In genomic region chr3:59992578-59992977, GRCh38 we compare ENCODE assay signal across 27 cellular contexts.
DNase-seq lines count a peak whose midpoint lies in the region; ATAC-seq and TF ChIP-seq lines count a peak whose summit lies in the region.
"Had no signal": no experiment of that assay in that cellular context is flagged by ENCODE, and none has a peak within 500 bp of the region (broad histone marks: within the 10 kb centered on the region; RNA-seq: fewer than 3 reads in every experiment).

No MANE protein-coding gene starts in this region.

- H3K36me3 ChIP-seq in DND-41 (ENCODE audit: insufficient read depth, low read length): peaks cover 30% of the 10 kb centered on the region
- H3K36me3 ChIP-seq: cardiac muscle cell, colonic mucosa, gastroesophageal sphincter, tibial artery, vagina had no signal

- H2AFZ ChIP-seq in DND-41 (ENCODE audit: low read depth, low read length): no peak overlapping the region

- no peak overlapping the region for H3K4me3 ChIP-seq in DND-41 (ENCODE audit: low read depth in 1 of 2, low read length in 2 of 2)
- H3K4me3 ChIP-seq: A549, cardiac muscle cell, colonic mucosa, gastroesophageal sphincter, skin epidermis, tibial artery, vagina had no signal

- POLR2A ChIA-PET in activated CD4-positive, alpha-beta memory T cell treated with anti-CD3 and anti-CD28 coated beads for 36 hours (lab: Charles Lee): no interaction called here
- POLR2A ChIA-PET in activated CD4-positive, alpha-beta memory T cell treated with anti-CD3 and anti-CD28 coated beads, Interleukin-2, amount 10 ng/mL, durations not matched to agents 7 days and 5 days (lab: Charles Lee): no interaction called here
- POLR2A ChIA-PET in naive thymus-derived CD8-positive, alpha-beta T cell (lab: Charles Lee): interaction anchor here (1.1 kb wide), 1 partner anchor 20 kb away, joined by 3 read pairs; no protein-coding TSS in a partner anchor

- CTCF ChIA-PET in activated CD4-positive, alpha-beta memory T cell treated with anti-CD3 and anti-CD28 coated beads for 36 hours (lab: Charles Lee): no interaction called here
- CTCF ChIA-PET in activated CD4-positive, alpha-beta memory T cell treated with anti-CD3 and anti-CD28 coated beads, Interleukin-2, amount 10 ng/mL, durations not matched to agents 7 days and 5 days (lab: Charles Lee): no interaction called here

- peaks cover 57% of the 10 kb centered on the region for H3K4me1 Mint-ChIP-seq in activated CD4-positive, alpha-beta memory T cell treated with anti-CD3 and anti-CD28 coated beads for 36 hours (ENCODE audit: low read depth)
- peaks cover 10% of the 10 kb centered on the region for H3K4me1 Mint-ChIP-seq in activated CD4-positive, alpha-beta memory T cell treated with anti-CD3 and anti-CD28 coated beads, Interleukin-2, amount 10 ng/mL, durations not matched to agents 7 days and 5 days
- H3K4me1 Mint-ChIP-seq in activated T-helper 1 cell treated with anti-CD3 and anti-CD28 coated beads, Interleukin-12 subunit alpha, Interleukin-12 subunit beta, Interleukin-2, Interleukin-4 antibody, amounts not matched to agents 30 ng/mL and 10 ng/mL and 1 ng/mL, durations not matched to agents 14 hours and 24 hours and 36 hours (ENCODE audit: low read depth): peaks cover 66% of the 10 kb centered on the region
- H3K4me1 Mint-ChIP-seq in naive thymus-derived CD8-positive, alpha-beta T cell: peaks cover 41 to 85% (median 65%) of the 10 kb centered on the region in 4 donors

- no peaks in the 10 kb centered on the region for H3K9me3 Mint-ChIP-seq in activated CD4-positive, alpha-beta memory T cell treated with anti-CD3 and anti-CD28 coated beads for 36 hours
- no peaks in the 10 kb centered on the region for H3K9me3 Mint-ChIP-seq in activated CD4-positive, alpha-beta memory T cell treated with anti-CD3 and anti-CD28 coated beads, Interleukin-2, amount 10 ng/mL, durations not matched to agents 7 days and 5 days
- H3K9me3 Mint-ChIP-seq in activated T-helper 1 cell treated with anti-CD3 and anti-CD28 coated beads, Interleukin-12 subunit alpha, Interleukin-12 subunit beta, Interleukin-2, Interleukin-4 antibody, amounts not matched to agents 30 ng/mL and 10 ng/mL and 1 ng/mL, durations not matched to agents 14 hours and 24 hours and 36 hours: no peaks in the 10 kb centered on the region
- no peaks in the 10 kb centered on the region for H3K9me3 Mint-ChIP-seq in naive thymus-derived CD8-positive, alpha-beta T cell
- H3K9me3 Mint-ChIP-seq: CD8-positive, alpha-beta T cell; nephron progenitor cell had no signal

- no peaks in the 10 kb centered on the region for H3K79me2 ChIP-seq in DND-41 (ENCODE audit: insufficient read depth, low read length)

- no peaks in the 10 kb centered on the region for H3K9me3 ChIP-seq in DND-41 (ENCODE audit: insufficient read depth, low read length, severe bottlenecking)
- H3K9me3 ChIP-seq: A549, colonic mucosa, gastroesophageal sphincter, tibial artery, vagina had no signal

- no peaks in the 10 kb centered on the region for H4K20me1 ChIP-seq in DND-41 (ENCODE audit: insufficient read depth, low read length)

- intact Hi-C loops in activated CD4-positive, alpha-beta memory T cell treated with anti-CD3 and anti-CD28 coated beads for 36 hours (cut with micrococcal nuclease): loop anchor here (5.0 kb wide), 1 partner anchor 85 kb away; no protein-coding TSS in a partner anchor
- intact Hi-C loops in activated T-helper 1 cell treated with anti-CD3 and anti-CD28 coated beads, Interleukin-12 subunit alpha, Interleukin-12 subunit beta, Interleukin-2, Interleukin-4 antibody, amounts not matched to agents 30 ng/mL and 10 ng/mL and 1 ng/mL, durations not matched to agents 14 hours and 24 hours and 36 hours (cut with micrococcal nuclease): no loop called here

- DNase-seq in activated CD4-positive, alpha-beta memory T cell treated with anti-CD3 and anti-CD28 coated beads for 36 hours: peak; percentile 37
- DNase-seq in activated CD4-positive, alpha-beta memory T cell treated with anti-CD3 and anti-CD28 coated beads, Interleukin-2, amount 10 ng/mL, durations not matched to agents 7 days and 5 days: no peak
- DNase-seq in DND-41 (no peak), glomerular visceral epithelial cell (ENCODE audit: extremely low spot score) (no peak)
- DNase-seq in activated T-helper 1 cell treated with anti-CD3 and anti-CD28 coated beads, Interleukin-12 subunit alpha, Interleukin-12 subunit beta, Interleukin-2, Interleukin-4 antibody, amounts not matched to agents 30 ng/mL and 10 ng/mL and 1 ng/mL, durations not matched to agents 14 hours and 24 hours and 36 hours (ENCODE audit: low spot score): no peak
- no peak for DNase-seq in naive thymus-derived CD8-positive, alpha-beta T cell
- DNase-seq: activated T-cell treated with anti-CD3 and anti-CD28 coated beads for 4 hours; CD8-positive, alpha-beta T cell; colonic mucosa; effector CD4-positive, alpha-beta T cell; hypothalamus; NCI-H1092; NCI-H1694 treated with DMSO at 0.1 percent for 48 hours; NCI-H446; NCI-H774; nephron progenitor cell; SHP77 treated with DMSO at 0.1 percent for 48 hours; tibial artery had no signal

- H3K27me3 ChIP-seq in DND-41 (ENCODE audit: insufficient read depth, low read length, poor library complexity): no peaks in the 10 kb centered on the region
- H3K27me3 ChIP-seq: cardiac muscle cell, colonic mucosa, gastroesophageal sphincter, tibial artery, vagina had no signal

- H3K27ac ChIP-seq in DND-41 (ENCODE audit: low read length): 0 out of 2 replicates have a peak overlapping the region, but pooled peaks have one; percentile 10
- H3K27ac ChIP-seq: A549, cardiac muscle cell, colonic mucosa, gastroesophageal sphincter, skin epidermis, tibial artery, vagina, VCaP had no signal

- ATAC-seq in DND-41 (ENCODE audit: insufficient read depth, low read depth): no peak
- ATAC-seq in naive thymus-derived CD8-positive, alpha-beta T cell: no peak
- ATAC-seq in GM21367 (IDR thresholded peaks at IDR 0.05; ENCODE audit: unreplicated experiment): no peak
- ATAC-seq in GM18867 (IDR thresholded peaks at IDR 0.05; ENCODE audit: unreplicated experiment): no peak
- ATAC-seq: A549; CD8-positive, alpha-beta T cell; gastroesophageal sphincter; left lobe of liver had no signal

- no peaks in the 10 kb centered on the region for H3K36me3 Mint-ChIP-seq in activated CD4-positive, alpha-beta memory T cell treated with anti-CD3 and anti-CD28 coated beads for 36 hours
- H3K36me3 Mint-ChIP-seq in activated CD4-positive, alpha-beta memory T cell treated with anti-CD3 and anti-CD28 coated beads, Interleukin-2, amount 10 ng/mL, durations not matched to agents 7 days and 5 days (ENCODE audit: low read depth): peaks cover 7% of the 10 kb centered on the region
- H3K36me3 Mint-ChIP-seq in activated T-helper 1 cell treated with anti-CD3 and anti-CD28 coated beads, Interleukin-12 subunit alpha, Interleukin-12 subunit beta, Interleukin-2, Interleukin-4 antibody, amounts not matched to agents 30 ng/mL and 10 ng/mL and 1 ng/mL, durations not matched to agents 14 hours and 24 hours and 36 hours (ENCODE audit: low read depth): peaks cover 43% of the 10 kb centered on the region
- peaks cover 0 to 2% (median 0%) of the 10 kb centered on the region in 3 donors for H3K36me3 Mint-ChIP-seq in naive thymus-derived CD8-positive, alpha-beta T cell
- H3K36me3 Mint-ChIP-seq: CD8-positive, alpha-beta T cell had no signal

- no peak for TF ChIP-seq CTCF in DND-41 (IDR thresholded peaks at IDR 0.05; ENCODE audit: borderline replicate concordance, extremely low read depth, low read length, poor library complexity, severe bottlenecking)

- no peaks in the 10 kb centered on the region for H3K4me1 ChIP-seq in DND-41 (ENCODE audit: insufficient read depth, low read length)
- H3K4me1 ChIP-seq: A549, colonic mucosa, gastroesophageal sphincter, tibial artery, vagina had no signal

- H3K4me3 Mint-ChIP-seq in activated CD4-positive, alpha-beta memory T cell treated with anti-CD3 and anti-CD28 coated beads for 36 hours: no peak overlapping the region
- H3K4me3 Mint-ChIP-seq in activated CD4-positive, alpha-beta memory T cell treated with anti-CD3 and anti-CD28 coated beads, Interleukin-2, amount 10 ng/mL, durations not matched to agents 7 days and 5 days: no peak overlapping the region
- H3K4me3 Mint-ChIP-seq in activated T-helper 1 cell treated with anti-CD3 and anti-CD28 coated beads, Interleukin-12 subunit alpha, Interleukin-12 subunit beta, Interleukin-2, Interleukin-4 antibody, amounts not matched to agents 30 ng/mL and 10 ng/mL and 1 ng/mL, durations not matched to agents 14 hours and 24 hours and 36 hours: no peak overlapping the region
- peak overlapping the region in 2 of 10 donors; percentile 40 to 60 for H3K4me3 Mint-ChIP-seq in naive thymus-derived CD8-positive, alpha-beta T cell
- H3K4me3 Mint-ChIP-seq: CD8-positive, alpha-beta T cell; nephron progenitor cell had no signal

- no peak overlapping the region for H3K9ac ChIP-seq in DND-41 (ENCODE audit: low read depth, low read length)

- no peak overlapping the region for H3K4me2 ChIP-seq in DND-41 (ENCODE audit: insufficient read depth, low read length)
- H3K4me2 ChIP-seq: A549 had no signal

- H3K27me3 Mint-ChIP-seq in activated CD4-positive, alpha-beta memory T cell treated with anti-CD3 and anti-CD28 coated beads for 36 hours: no peaks in the 10 kb centered on the region
- H3K27me3 Mint-ChIP-seq in activated CD4-positive, alpha-beta memory T cell treated with anti-CD3 and anti-CD28 coated beads, Interleukin-2, amount 10 ng/mL, durations not matched to agents 7 days and 5 days: no peaks in the 10 kb centered on the region
- H3K27me3 Mint-ChIP-seq in activated T-helper 1 cell treated with anti-CD3 and anti-CD28 coated beads, Interleukin-12 subunit alpha, Interleukin-12 subunit beta, Interleukin-2, Interleukin-4 antibody, amounts not matched to agents 30 ng/mL and 10 ng/mL and 1 ng/mL, durations not matched to agents 14 hours and 24 hours and 36 hours (ENCODE audit: insufficient read depth): no peaks in the 10 kb centered on the region
- no peaks in the 10 kb centered on the region for H3K27me3 Mint-ChIP-seq in naive thymus-derived CD8-positive, alpha-beta T cell

- H3K27ac Mint-ChIP-seq in activated CD4-positive, alpha-beta memory T cell treated with anti-CD3 and anti-CD28 coated beads for 36 hours: no peak overlapping the region
- H3K27ac Mint-ChIP-seq in activated CD4-positive, alpha-beta memory T cell treated with anti-CD3 and anti-CD28 coated beads, Interleukin-2, amount 10 ng/mL, durations not matched to agents 7 days and 5 days: no peak overlapping the region
- H3K27ac Mint-ChIP-seq in activated T-helper 1 cell treated with anti-CD3 and anti-CD28 coated beads, Interleukin-12 subunit alpha, Interleukin-12 subunit beta, Interleukin-2, Interleukin-4 antibody, amounts not matched to agents 30 ng/mL and 10 ng/mL and 1 ng/mL, durations not matched to agents 14 hours and 24 hours and 36 hours: peak overlapping the region; percentile 25
- H3K27ac Mint-ChIP-seq in naive thymus-derived CD8-positive, alpha-beta T cell: peak overlapping the region in 6 of 10 donors; percentile 4 to 77 (median 46)
- H3K27ac Mint-ChIP-seq: CD8-positive, alpha-beta T cell had no signal

Comparison
In these comparisons a context has a peak if more than half of its experiments do, and no peak if none do; other contexts are left out.
1. H3K27ac Mint-ChIP-seq: peak in activated T-helper 1 cell treated with anti-CD3 and anti-CD28 coated beads, Interleukin-12 subunit alpha, Interleukin-12 subunit beta, Interleukin-2, Interleukin-4 antibody, amounts not matched to agents 30 ng/mL and 10 ng/mL and 1 ng/mL, durations not matched to agents 14 hours and 24 hours and 36 hours (single experiment) and naive thymus-derived CD8-positive, alpha-beta T cell (6 of 10); none in activated CD4-positive, alpha-beta memory T cell treated with anti-CD3 and anti-CD28 coated beads for 36 hours (single experiment) and activated CD4-positive, alpha-beta memory T cell treated with anti-CD3 and anti-CD28 coated beads, Interleukin-2, amount 10 ng/mL, durations not matched to agents 7 days and 5 days (single experiment).